Comparison of ENCODE assay signal across 8 cellular contexts in genomic region chr14:56120091-56120632, GRCh38. TPM values are rescaled to one million over a fixed set of nuclear protein-coding genes. Genes with fewer than 3 reads are reported as not detected.
A peak's percentile ranks its signal among the peaks of the same experiment; 100 is the strongest.
DNase-seq lines count a peak whose midpoint lies in the region; ATAC-seq and TF ChIP-seq lines count a peak whose summit lies in the region.

No MANE protein-coding gene starts in this region.

- H3K36me3 ChIP-seq in Caco-2 (ENCODE audit: control insufficient read depth, insufficient read depth, low read length) (no peaks in the 10 kb centered on the region), KOPT-K1 (ENCODE audit: insufficient read depth, low read length) (no peaks in the 10 kb centered on the region), lung (ENCODE audit: control insufficient read depth in 2 of 2, insufficient read depth in 2 of 2, low read length in 2 of 2) (no peaks in the 10 kb centered on the region)

- BruUV-seq in Caco-2 (replicated peaks; lab: Mats Ljungman, UMichigan): TSS peak; percentile 43

- ATAC-seq in lung (ENCODE audit: insufficient read depth, low FRiP score) (no peak), GM18511 (IDR thresholded peaks at IDR 0.05; ENCODE audit: unreplicated experiment) (no peak), GM18868 (IDR thresholded peaks at IDR 0.05; ENCODE audit: unreplicated experiment) (no peak), GM21737 (IDR thresholded peaks at IDR 0.05; ENCODE audit: unreplicated experiment) (no peak)

- intact Hi-C loops in Caco-2 (cut with micrococcal nuclease; ENCODE audit: unreplicated experiment): loop anchor here (10.0 kb wide), 1 partner anchor 355 kb away; no protein-coding TSS in a partner anchor

- H3K9me3 ChIP-seq in Caco-2 (no peaks in the 10 kb centered on the region), KOPT-K1 (ENCODE audit: insufficient read depth, low read length, poor library complexity, severe bottlenecking) (no peaks in the 10 kb centered on the region), lung (ENCODE audit: control insufficient read depth in 2 of 2, insufficient read depth in 1 of 2, low read length in 1 of 2) (peaks cover 0 to 2% of the 10 kb centered on the region in 2 donors)

- H3K4me3 Mint-ChIP-seq in Caco-2 (ENCODE audit: unreplicated experiment) (peak overlapping the region; percentile 70), brain (peak overlapping the region; percentile 89 to 95 (median 94)), type B pancreatic cell (peak overlapping the region; percentile 87)

- H3K27ac Mint-ChIP-seq in Caco-2 (ENCODE audit: unreplicated experiment) (no peak overlapping the region), brain (peak overlapping the region; percentile 80 to 96 (median 92)), type B pancreatic cell (peak overlapping the region; percentile 91)

- H3K4me1 Mint-ChIP-seq in Caco-2 (ENCODE audit: low read depth, unreplicated experiment) (peaks cover 26% of the 10 kb centered on the region), brain (peaks cover 78% of the 10 kb centered on the region), type B pancreatic cell (ENCODE audit: unreplicated experiment) (peaks cover 57% of the 10 kb centered on the region)

- no peak for TF ChIP-seq CTCF in Caco-2 (IDR thresholded peaks at IDR 0.05; ENCODE audit: insufficient read depth in 1 of 2, low read depth in 1 of 2, low read length in 1 of 2, severe bottlenecking in 1 of 2, unreplicated experiment in 1 of 2)
- TF ChIP-seq CTCF in brain (conservative IDR thresholded peaks at IDR 0.05): no peak
- no peak for TF ChIP-seq CTCF in lung (IDR thresholded peaks at IDR 0.05; ENCODE audit: control extremely low read depth, extremely low read depth)
- TF ChIP-seq CTCF in type B pancreatic cell (conservative IDR thresholded peaks at IDR 0.05): no peak

- POLR2A ChIA-PET in Caco-2 (lab: Charles Lee): no interaction called here

- H3K4me3 ChIP-seq in Caco-2 (ENCODE audit: low read depth, low read length): no peak overlapping the region
- H3K4me3 ChIP-seq in lung: peak overlapping the region; percentile 34

- CTCF ChIA-PET in Caco-2 (lab: Charles Lee): interaction anchor here (0.7 kb wide), 1 partner anchor 289 kb away, joined by 3 read pairs; no protein-coding TSS in a partner anchor

- DNase-seq in Caco-2 (no peak), lung (ENCODE audit: low spot score) (no peak), type B pancreatic cell (ENCODE audit: extremely low spot score, unreplicated experiment) (no peak)

- H3K27ac ChIP-seq in KOPT-K1 (ENCODE audit: low read depth, low read length, poor library complexity, severe bottlenecking) (peak overlapping the region; percentile 86), lung (ENCODE audit: low read depth in 1 of 2, low read length in 1 of 2) (peak overlapping the region; percentile 17 to 37)

- H3K4me1 ChIP-seq in Caco-2 (peaks cover 10% of the 10 kb centered on the region; the same call in 1 of the 2 replicates), lung (ENCODE audit: control insufficient read depth in 2 of 2, insufficient read depth in 2 of 2, low read length in 2 of 2) (peaks cover 0 to 5% of the 10 kb centered on the region in 2 donors)

- H3K36me3 Mint-ChIP-seq in Caco-2 (ENCODE audit: insufficient read depth, unreplicated experiment): peaks cover 5% of the 10 kb centered on the region
- no peaks in the 10 kb centered on the region for H3K36me3 Mint-ChIP-seq in brain
- no peaks in the 10 kb centered on the region for H3K36me3 Mint-ChIP-seq in type B pancreatic cell

- H3K27me3 ChIP-seq in Caco-2 (replicated peaks; ENCODE audit: control insufficient read depth, insufficient read depth, low read length) (no peaks in the 10 kb centered on the region), lung (ENCODE audit: control insufficient read depth, insufficient read depth) (no peaks in the 10 kb centered on the region)

- 1 to 5% methylated on average over 13 of the region's 13 CpGs for WGBS in lung, 2 donors

- H3K9me3 Mint-ChIP-seq in Caco-2 (ENCODE audit: unreplicated experiment) (no peaks in the 10 kb centered on the region), brain (no peaks in the 10 kb centered on the region), type B pancreatic cell (no peaks in the 10 kb centered on the region)

- H3K27me3 Mint-ChIP-seq in Caco-2 (ENCODE audit: insufficient read depth, unreplicated experiment) (peaks cover 13% of the 10 kb centered on the region), brain (peaks cover 23% of the 10 kb centered on the region), type B pancreatic cell (peaks cover 22% of the 10 kb centered on the region)

RNA-seq across cellular contexts. Expression of gene PELI2, which starts 2.0 kb away (rescaled TPM):
- total RNA-seq in Caco-2 (2022): 8.1 and 8.5 TPM in 2 replicates
- polyA plus RNA-seq in brain (ENCODE audit: insufficient read depth, low read depth, low replicate concordance): 5.8 TPM
- 10 to 100 TPM; 12.5 to 21.1 TPM for total RNA-seq in lung
- 1 to 10 TPM; 3.8 to 4.5 TPM for polyA plus RNA-seq in lung
- total RNA-seq in type B pancreatic cell (ENCODE audit: low replicate concordance): 11.8 and 33.7 TPM in 2 replicates
